18 cellular contexts compared by ENCODE assay signal in genomic region chr2:133352719-133353118, GRCh38.
A peak's percentile ranks its signal among the peaks of the same experiment; 100 is the strongest.
DNase-seq lines count a peak whose midpoint lies in the region; ATAC-seq and TF ChIP-seq lines count a peak whose summit lies in the region.
"Had no signal": no experiment of that assay in that cellular context is flagged by ENCODE, and none has a peak within 500 bp of the region (broad histone marks: within the 10 kb centered on the region; RNA-seq: fewer than 3 reads in every experiment).

No MANE protein-coding gene starts in this region.

- ATAC-seq in left cardiac atrium (peak; percentile 19 to 71), upper lobe of right lung (peak; percentile 34), GM18511 (IDR thresholded peaks at IDR 0.05; ENCODE audit: unreplicated experiment) (no peak), HG03045 (IDR thresholded peaks at IDR 0.05; ENCODE audit: unreplicated experiment) (no peak)
- ATAC-seq: Panc1 had no signal

- POLR2A ChIA-PET in BJ (lab: Charles Lee) = no interaction called here

- H3K27me3 ChIP-seq in BJ (ENCODE audit: control insufficient read depth, insufficient read depth, low read length) = no peaks in the 10 kb centered on the region
- H3K27me3 ChIP-seq in upper lobe of right lung = no peaks in the 10 kb centered on the region

- intact Hi-C loops in left cardiac atrium (cut with DNase I) = no loop called here
- intact Hi-C loops in upper lobe of right lung (cut with DNase I) = no loop called here

- peak; percentile 53 for DNase-seq in BJ (ENCODE audit: low read depth)
- peak; percentile 23 for DNase-seq in epidermal melanocyte (ENCODE audit: insufficient read length, low spot score)
- DNase-seq in left cardiac atrium = no peak
- DNase-seq in upper lobe of right lung = no peak
- no peak for DNase-seq in RKO (ENCODE audit: low spot score)
- DNase-seq: ACHN, DMS53, GDM1, H7, Kasumi-1, NCI-H1694, NCI-H2081 treated with DMSO at 0.1 percent for 48 hours, NCI-H2171 treated with DMSO at 0.1 percent for 48 hours, NCI-H524 treated with DMSO at 0.1 percent for 48 hours, NCI-H82 had no signal

- no peak overlapping the region for H3K27ac ChIP-seq in upper lobe of right lung

- H3K9me3 ChIP-seq in upper lobe of right lung = no peaks in the 10 kb centered on the region

- no peak for TF ChIP-seq CTCF in BJ (IDR thresholded peaks at IDR 0.05; ENCODE audit: insufficient read depth, low read depth, low read length)
- no peak for TF ChIP-seq CTCF in upper lobe of right lung (IDR thresholded peaks at IDR 0.05)

- CTCF ChIA-PET in BJ (lab: Yijun Ruan, JAX) = interaction anchor here (1.1 kb wide), 1 partner anchor 9 kb away, joined by 3 read pairs; no protein-coding TSS in a partner anchor

- no peak overlapping the region for H3K4me3 ChIP-seq in BJ (ENCODE audit: low read depth, low read length)
- no peak overlapping the region for H3K4me3 ChIP-seq in upper lobe of right lung

- H3K4me1 ChIP-seq in upper lobe of right lung = no peaks in the 10 kb centered on the region

- H3K36me3 ChIP-seq in BJ (ENCODE audit: control insufficient read depth, insufficient read depth, low read length) (no peaks in the 10 kb centered on the region), upper lobe of right lung (no peaks in the 10 kb centered on the region)

Comparison
In these comparisons a context has a peak if more than half of its experiments do, and no peak if none do; other contexts are left out.
1. DNase-seq: peak in BJ (single experiment) and epidermal melanocyte (single experiment); none in left cardiac atrium (single experiment), upper lobe of right lung (single experiment) and RKO (single experiment).
2. ATAC-seq: peak in left cardiac atrium (2 of 2) and upper lobe of right lung (single experiment); none in GM18511 (single experiment) and HG03045 (single experiment).